ENCODE assay signal across 14 cellular contexts in genomic region chr17:41672153-41672552, GRCh38. TPM values are rescaled to one million over a fixed set of nuclear protein-coding genes. Genes with fewer than 3 reads are reported as not detected.
"Had no signal": no experiment of that assay in that cellular context is flagged by ENCODE, and none has a peak within 500 bp of the region (broad histone marks: within the 10 kb centered on the region; RNA-seq: fewer than 3 reads in every experiment).

No MANE protein-coding gene starts in this region.

- H3K4me3 Mint-ChIP-seq: brain had no signal

- H3K36me3 Mint-ChIP-seq: brain had no signal

- ATAC-seq: left ventricle myocardium superior had no signal

- DNase-seq: activated effector memory CD4-positive, alpha-beta T cell treated with Interleukin-2 at 50 U/mL for 16 hours; dermis blood vessel endothelial cell; kidney; left ventricle myocardium superior; mesendoderm; sigmoid colon; SW 1271; T-helper 9 cell; trophoblast cell had no signal

- H3K9me3 Mint-ChIP-seq: brain had no signal

- FAIRE-seq: kidney had no signal

RNA-seq across cellular contexts. Expression of gene GAST, which starts 40.0 kb away (rescaled TPM):
- total RNA-seq: dermis blood vessel endothelial cell, hepatocyte, kidney, left ventricle myocardium superior, osteocyte, RPMI7951, sigmoid colon, SJSA1 had no signal

RNA-seq across cellular contexts. Expression of gene KRT17, which starts 47.8 kb away (rescaled TPM):
- total RNA-seq: left ventricle myocardium superior had no signal

RNA-seq across cellular contexts. Expression of gene KRT16, which starts 59.6 kb away (rescaled TPM):
- total RNA-seq: left ventricle myocardium superior had no signal
